In the genomic region with DNA sequence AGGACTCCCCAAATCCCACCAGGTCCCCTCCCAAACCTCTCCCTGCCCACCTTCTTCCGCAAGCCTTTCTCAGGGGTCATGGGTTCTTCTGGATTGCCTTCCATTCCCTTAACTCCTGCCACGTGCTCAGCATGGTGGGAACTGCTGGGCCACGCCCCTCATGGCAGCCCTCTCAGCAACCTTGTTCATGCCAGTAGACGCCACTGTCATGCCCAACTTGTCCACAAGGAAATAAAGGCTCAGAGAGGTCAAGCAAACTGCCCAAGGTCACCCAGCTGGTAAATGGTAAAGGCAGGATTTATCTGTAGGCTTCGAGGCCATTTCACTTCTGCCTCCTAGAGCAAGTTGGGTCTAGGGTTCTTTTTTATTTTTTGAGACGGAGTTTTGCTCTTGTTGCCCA, we compare ENCODE assay signal across 21 cellular contexts. TPM values are rescaled to one million over a fixed set of nuclear protein-coding genes. Genes with fewer than 3 reads are reported as not detected.
DNase-seq lines count a peak whose midpoint lies in the region; ATAC-seq and TF ChIP-seq lines count a peak whose summit lies in the region.
"Had no signal": no experiment of that assay in that cellular context is flagged by ENCODE, and none has a peak within 500 bp of the region (broad histone marks: within the 10 kb centered on the region; RNA-seq: fewer than 3 reads in every experiment).

No MANE protein-coding gene starts in this region.

- no peaks in the 10 kb centered on the region for H3K4me1 ChIP-seq in BE2C
- H3K4me1 ChIP-seq: breast epithelium had no signal

- peak overlapping the region; percentile 78 for H3K27ac Mint-ChIP-seq in T-helper 17 cell
- peak overlapping the region in 6 of 10 donors; percentile 33 to 70 (median 54) for H3K27ac Mint-ChIP-seq in naive thymus-derived CD8-positive, alpha-beta T cell
- H3K27ac Mint-ChIP-seq: activated naive CD8-positive, alpha-beta T cell treated with anti-CD3 and anti-CD28 coated beads, Interleukin-2, amount 50 U/mL, for 24 hours had no signal

- H3K9me3 ChIP-seq in BE2C: no peaks in the 10 kb centered on the region
- H3K9me3 ChIP-seq in T-helper 17 cell (ENCODE audit: control insufficient read depth, low read length, poor library complexity, severe bottlenecking): no peaks in the 10 kb centered on the region
- H3K9me3 ChIP-seq: breast epithelium, gastroesophageal sphincter, mucosa of descending colon, upper lobe of right lung had no signal

- DNase-seq in BE2C (no peak), H7 (peak; percentile 65), T-helper 17 cell (no peak), NCI-H128 (lab: John Stamatoyannopoulos, UW; ENCODE audit: unreplicated experiment) (no peak), DMS79 (lab: John Stamatoyannopoulos, UW) (no peak)
- no peak for DNase-seq in naive thymus-derived CD8-positive, alpha-beta T cell
- DNase-seq in activated CD4-positive, alpha-beta T cell treated with anti-CD3 and anti-CD28 coated beads for 1 hour: no peak
- DNase-seq: activated CD4-positive, CD25-positive, alpha-beta regulatory T cell; activated naive CD8-positive, alpha-beta T cell treated with anti-CD3 and anti-CD28 coated beads, Interleukin-2, amount 50 U/mL, for 24 hours; NCI-H1092 treated with DMSO at 0.1 percent for 48 hours; NCI-H526 treated with DMSO at 0.1 percent for 48 hours; occipital lobe; SIG-M5; upper lobe of right lung had no signal

- H3K4me3 Mint-ChIP-seq in T-helper 17 cell: no peak overlapping the region
- no peak overlapping the region for H3K4me3 Mint-ChIP-seq in naive thymus-derived CD8-positive, alpha-beta T cell
- H3K4me3 Mint-ChIP-seq: activated naive CD8-positive, alpha-beta T cell treated with anti-CD3 and anti-CD28 coated beads, Interleukin-2, amount 50 U/mL, for 24 hours; activated T-helper 1 cell treated with anti-CD3 and anti-CD28 coated beads, Interleukin-12 subunit alpha, Interleukin-12 subunit beta, Interleukin-2, Interleukin-4 antibody, amounts not matched to agents 30 ng/mL and 10 ng/mL and 1 ng/mL, durations not matched to agents 14 hours and 24 hours and 36 hours; T-helper 2 cell treated with Interferon-gamma antibody and Interleukin-4, amounts not matched to agents 5 μg/mL and 100 μg/mL, for 36 hours had no signal

- no peaks in the 10 kb centered on the region for H3K27me3 ChIP-seq in BE2C
- H3K27me3 ChIP-seq in H7 (ENCODE audit: control insufficient read depth, insufficient read depth, low read length): no peaks in the 10 kb centered on the region
- H3K27me3 ChIP-seq: breast epithelium, gastroesophageal sphincter, upper lobe of right lung had no signal

- H3K4me3 ChIP-seq in BE2C (ENCODE audit: low read depth, low read length) (no peak overlapping the region), H7 (ENCODE audit: insufficient read depth, low read depth, low read length) (no peak overlapping the region)
- H3K4me3 ChIP-seq: breast epithelium, gastroesophageal sphincter, mucosa of descending colon, upper lobe of right lung had no signal

- peaks cover 30% of the 10 kb centered on the region for H3K36me3 ChIP-seq in BE2C
- peaks cover 16% of the 10 kb centered on the region for H3K36me3 ChIP-seq in H7 (replicated peaks; ENCODE audit: control insufficient read depth, insufficient read depth, low read length)
- H3K36me3 ChIP-seq: breast epithelium had no signal

- no peak for ATAC-seq in T-helper 17 cell
- no peak for ATAC-seq in naive thymus-derived CD8-positive, alpha-beta T cell
- ATAC-seq in GM19324 (IDR thresholded peaks at IDR 0.05; ENCODE audit: low FRiP score, unreplicated experiment): no peak
- ATAC-seq: activated naive CD8-positive, alpha-beta T cell treated with anti-CD3 and anti-CD28 coated beads, Interleukin-2, amount 50 U/mL, for 24 hours; gastroesophageal sphincter; mucosa of descending colon; sciatic nerve; upper lobe of right lung had no signal

- H3K27me3 Mint-ChIP-seq in T-helper 17 cell: no peaks in the 10 kb centered on the region
- no peaks in the 10 kb centered on the region for H3K27me3 Mint-ChIP-seq in naive thymus-derived CD8-positive, alpha-beta T cell
- H3K27me3 Mint-ChIP-seq: activated naive CD8-positive, alpha-beta T cell treated with anti-CD3 and anti-CD28 coated beads, Interleukin-2, amount 50 U/mL, for 24 hours had no signal

- 0 out of 2 replicates have a peak, but pooled peaks have one; percentile 8 for TF ChIP-seq CTCF in BE2C (IDR thresholded peaks at IDR 0.05; ENCODE audit: low read depth, low read length)

- H3K36me3 Mint-ChIP-seq in T-helper 17 cell (ENCODE audit: low read depth): peaks cover 3% of the 10 kb centered on the region
- H3K36me3 Mint-ChIP-seq in naive thymus-derived CD8-positive, alpha-beta T cell: peaks cover 5 to 32% (median 8%) of the 10 kb centered on the region in 3 donors

- H3K9me3 Mint-ChIP-seq in naive thymus-derived CD8-positive, alpha-beta T cell: no peaks in the 10 kb centered on the region
- H3K9me3 Mint-ChIP-seq: activated naive CD8-positive, alpha-beta T cell treated with anti-CD3 and anti-CD28 coated beads, Interleukin-2, amount 50 U/mL, for 24 hours; activated T-helper 1 cell treated with anti-CD3 and anti-CD28 coated beads, Interleukin-12 subunit alpha, Interleukin-12 subunit beta, Interleukin-2, Interleukin-4 antibody, amounts not matched to agents 30 ng/mL and 10 ng/mL and 1 ng/mL, durations not matched to agents 14 hours and 24 hours and 36 hours; T-helper 2 cell treated with Interferon-gamma antibody and Interleukin-4, amounts not matched to agents 5 μg/mL and 100 μg/mL, for 36 hours had no signal

- POLR2A ChIA-PET in naive thymus-derived CD8-positive, alpha-beta T cell (lab: Charles Lee): interaction anchor here (1.3 to 6.0 kb wide), 2 partner anchors 22 to 99 kb away, joined by 4 to 33 read pairs; partner anchors contain the start of gene ZNF414

- peaks cover 26% of the 10 kb centered on the region for H3K4me1 Mint-ChIP-seq in T-helper 17 cell
- H3K4me1 Mint-ChIP-seq in naive thymus-derived CD8-positive, alpha-beta T cell: peaks cover 39 to 60% (median 49%) of the 10 kb centered on the region in 4 donors

RNA-seq across cellular contexts. Expression of gene PRAM1, which starts 10.9 kb away (rescaled TPM):
- not detected for polyA plus RNA-seq in BE2C (2012; ENCODE audit: insufficient read depth, insufficient read length, low read depth)
- total RNA-seq in H7 (2014; rRNA removed; shearing (Covaris generic)): 0.07 TPM in 2 replicates
- 1 to 10 TPM; 5.2 to 7.4 TPM for total RNA-seq in T-helper 17 cell
- 1 to 10 TPM; 3.5 to 4.7 TPM for total RNA-seq in naive thymus-derived CD8-positive, alpha-beta T cell
- under 1 TPM in 2 of 3 donors, not detected in 1; 0.07 to 0.20 TPM for polyA plus RNA-seq in naive thymus-derived CD8-positive, alpha-beta T cell
- total RNA-seq: occipital lobe had no signal

RNA-seq across cellular contexts. Expression of gene ZNF414, which starts 22.4 kb away (rescaled TPM):
- polyA plus RNA-seq in BE2C (2012; ENCODE audit: insufficient read depth, insufficient read length, low read depth): 46.8 TPM
- total RNA-seq in H7 (2014; rRNA removed; shearing (Covaris generic)): 7.6 and 13.1 TPM in 2 replicates
- 10 to 100 TPM; 45.1 to 46.2 TPM for total RNA-seq in T-helper 17 cell
- total RNA-seq in naive thymus-derived CD8-positive, alpha-beta T cell: 10 to 100 TPM; 70.2 to 73.1 TPM
- polyA plus RNA-seq in naive thymus-derived CD8-positive, alpha-beta T cell: 10 to 100 TPM; 15.2 to 34.2 (median 27.7) TPM

RNA-seq across cellular contexts. Expression of gene HNRNPM, which starts 46.8 kb away (rescaled TPM):
- 390 TPM for polyA plus RNA-seq in BE2C (2012; ENCODE audit: insufficient read depth, insufficient read length, low read depth)
- 114 and 155 TPM in 2 replicates for total RNA-seq in H7 (2014; rRNA removed; shearing (Covaris generic))
- 100 to 1,000 TPM; 248 to 259 TPM for total RNA-seq in T-helper 17 cell
- total RNA-seq in naive thymus-derived CD8-positive, alpha-beta T cell: 100 to 1,000 TPM; 207 to 227 TPM
- 100 to 1,000 TPM; 214 to 304 (median 217) TPM for polyA plus RNA-seq in naive thymus-derived CD8-positive, alpha-beta T cell
